ENCODE assay signal across 19 cellular contexts in the genomic region with DNA sequence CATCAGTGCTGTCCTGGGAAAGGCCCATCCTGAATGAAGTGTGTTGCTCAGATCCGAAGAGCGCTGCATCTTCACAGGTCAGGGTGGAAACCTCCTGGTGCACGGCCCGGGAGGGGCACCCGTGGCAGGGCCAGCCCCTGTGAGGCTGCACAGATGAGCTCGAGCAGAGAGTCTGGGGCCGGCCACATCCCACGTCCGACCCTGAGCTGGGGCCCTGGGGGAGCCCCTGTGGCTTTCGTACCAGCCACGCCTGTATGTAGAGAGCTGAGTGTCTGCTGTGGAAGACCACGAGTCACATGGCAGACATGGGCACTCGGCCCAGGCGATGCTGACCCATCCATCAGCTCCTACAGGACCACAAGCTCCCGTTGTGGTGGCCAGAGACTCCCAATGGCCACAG. TPM values are rescaled to one million over a fixed set of nuclear protein-coding genes. Genes with fewer than 3 reads are reported as not detected.
DNase-seq lines count a peak whose midpoint lies in the region; ATAC-seq and TF ChIP-seq lines count a peak whose summit lies in the region.
"Had no signal": no experiment of that assay in that cellular context is flagged by ENCODE, and none has a peak within 500 bp of the region (broad histone marks: within the 10 kb centered on the region; RNA-seq: fewer than 3 reads in every experiment).

No MANE protein-coding gene starts in this region.

- ATAC-seq in GM18505 (IDR thresholded peaks at IDR 0.05; ENCODE audit: unreplicated experiment) (no peak), left lung (no peak), GM21619 (IDR thresholded peaks at IDR 0.05; ENCODE audit: unreplicated experiment) (no peak), HG03039 (IDR thresholded peaks at IDR 0.05; ENCODE audit: unreplicated experiment) (no peak)
- ATAC-seq: GM23338, Panc1, Right ventricle myocardium inferior had no signal

- peak overlapping the region; percentile 37 for H3K9ac ChIP-seq in iPS-15b (ENCODE audit: low read depth, low read length)

- TF ChIP-seq EP300 in sigmoid colon (IDR thresholded peaks at IDR 0.05), result no peak

- TF ChIP-seq POLR2A in NB4 (IDR thresholded peaks at IDR 0.05; ENCODE audit: extremely low read depth, insufficient read length) (no peak), sigmoid colon (IDR thresholded peaks at IDR 0.05) (no peak), GM18505 (IDR thresholded peaks at IDR 0.05; ENCODE audit: borderline replicate concordance, extremely low read depth, insufficient read depth, insufficient read length) (no peak)

- intact Hi-C loops in sigmoid colon (cut with DNase I) (no loop called here), left lung (cut with DNase I) (no loop called here)

- 74 to 81% methylated on average over 15 of the region's 15 CpGs for WGBS in sigmoid colon, 2 donors

- DNase-seq in A172 (ENCODE audit: low spot score), result peak; percentile 8
- DNase-seq in NB4 (ENCODE audit: low read depth), result peak; percentile 64
- peak; percentile 57 for DNase-seq in sigmoid colon
- no peak for DNase-seq in left lung
- DNase-seq: AML-193; CD4-positive, CD25-positive, alpha-beta regulatory T cell; GF-D8; HFFc6; NCI-H1436 treated with DMSO at 0.1 percent for 48 hours; NCI-H2081; NCI-H510A treated with DMSO at 0.1 percent for 48 hours had no signal

- H3K4me3 ChIP-seq in NB4 (ENCODE audit: low read depth, low read length) (no peak overlapping the region), iPS-15b (ENCODE audit: low read depth, low read length) (no peak overlapping the region), sigmoid colon (no peak overlapping the region), left lung (no peak overlapping the region)
- H3K4me3 ChIP-seq: GM23338 had no signal

- H3K27me3 ChIP-seq in iPS-15b (ENCODE audit: control insufficient read depth, insufficient read depth, low read length) (no peaks in the 10 kb centered on the region), sigmoid colon (peaks cover 0 to 5% (median 0%) of the 10 kb centered on the region in 3 donors), left lung (peaks cover 0 to 43% of the 10 kb centered on the region in 2 donors)

- H3K4me1 ChIP-seq in iPS-15b (ENCODE audit: control insufficient read depth, insufficient read depth, low read length), result peaks cover 6% of the 10 kb centered on the region
- H3K4me1 ChIP-seq in sigmoid colon, result peaks cover 0 to 4% (median 0%) of the 10 kb centered on the region in 4 donors
- H3K4me1 ChIP-seq in left lung, result peaks cover 0 to 17% of the 10 kb centered on the region in 2 donors

- TF ChIP-seq CTCF in NB4 (IDR thresholded peaks at IDR 0.05; ENCODE audit: low read depth, low read length) (no peak), sigmoid colon (IDR thresholded peaks at IDR 0.05) (no peak), left lung (IDR thresholded peaks at IDR 0.05) (no peak)

- H3K27ac ChIP-seq in sigmoid colon (no peak overlapping the region), left lung (no peak overlapping the region)

- H3K9me3 ChIP-seq in iPS-15b (ENCODE audit: control insufficient read depth, insufficient read depth, low read length) (no peaks in the 10 kb centered on the region), sigmoid colon (no peaks in the 10 kb centered on the region), left lung (no peaks in the 10 kb centered on the region)

- no peaks in the 10 kb centered on the region for H3K36me3 ChIP-seq in iPS-15b (ENCODE audit: control insufficient read depth, insufficient read depth, low read length)
- H3K36me3 ChIP-seq in sigmoid colon, result no peaks in the 10 kb centered on the region
- no peaks in the 10 kb centered on the region for H3K36me3 ChIP-seq in left lung

RNA-seq across cellular contexts. Expression of gene SEPTIN5, which starts 24.9 kb away (rescaled TPM):
- 18.7 and 40.3 TPM in 2 replicates for total RNA-seq in A172 (2014; rRNA removed; shearing (Covaris generic))
- total RNA-seq in sigmoid colon (10 to 100 TPM in 3 of 4 donors, 1 to 10 TPM in 1; 5.7 to 26.0 (median 12.8) TPM), left lung (10 to 100 TPM; 14.6 to 20.3 TPM)
- polyA plus RNA-seq in sigmoid colon, result 1 to 10 TPM; 1.2 to 6.2 (median 3.0) TPM
- total RNA-seq: HT-29 had no signal
- polyA plus RNA-seq: CD4-positive, CD25-positive, alpha-beta regulatory T cell had no signal

RNA-seq across cellular contexts. Expression of gene GP1BB, which starts 33.9 kb away (rescaled TPM):
- 8.5 and 10.5 TPM in 2 replicates for total RNA-seq in A172 (2014; rRNA removed; shearing (Covaris generic))
- total RNA-seq in sigmoid colon (1 to 10 TPM; 1.6 to 2.9 (median 2.4) TPM), left lung (1 to 10 TPM in 1 of 2 donors, not detected in 1; 3.6 TPM)
- polyA plus RNA-seq in sigmoid colon, result 1 to 10 TPM in 1 of 3 donors, not detected in 2; 1.1 TPM
- total RNA-seq: HT-29, Right ventricle myocardium inferior had no signal
- polyA plus RNA-seq: CD4-positive, CD25-positive, alpha-beta regulatory T cell had no signal

Comparison
In these comparisons a context has a peak if more than half of its experiments do, and no peak if none do; other contexts are left out.
1. DNase-seq: peak in A172 (single experiment), NB4 (single experiment) and sigmoid colon (single experiment); none in left lung (0 of 2).